1 cellular context compared by ENCODE assay signal in the genomic region with DNA sequence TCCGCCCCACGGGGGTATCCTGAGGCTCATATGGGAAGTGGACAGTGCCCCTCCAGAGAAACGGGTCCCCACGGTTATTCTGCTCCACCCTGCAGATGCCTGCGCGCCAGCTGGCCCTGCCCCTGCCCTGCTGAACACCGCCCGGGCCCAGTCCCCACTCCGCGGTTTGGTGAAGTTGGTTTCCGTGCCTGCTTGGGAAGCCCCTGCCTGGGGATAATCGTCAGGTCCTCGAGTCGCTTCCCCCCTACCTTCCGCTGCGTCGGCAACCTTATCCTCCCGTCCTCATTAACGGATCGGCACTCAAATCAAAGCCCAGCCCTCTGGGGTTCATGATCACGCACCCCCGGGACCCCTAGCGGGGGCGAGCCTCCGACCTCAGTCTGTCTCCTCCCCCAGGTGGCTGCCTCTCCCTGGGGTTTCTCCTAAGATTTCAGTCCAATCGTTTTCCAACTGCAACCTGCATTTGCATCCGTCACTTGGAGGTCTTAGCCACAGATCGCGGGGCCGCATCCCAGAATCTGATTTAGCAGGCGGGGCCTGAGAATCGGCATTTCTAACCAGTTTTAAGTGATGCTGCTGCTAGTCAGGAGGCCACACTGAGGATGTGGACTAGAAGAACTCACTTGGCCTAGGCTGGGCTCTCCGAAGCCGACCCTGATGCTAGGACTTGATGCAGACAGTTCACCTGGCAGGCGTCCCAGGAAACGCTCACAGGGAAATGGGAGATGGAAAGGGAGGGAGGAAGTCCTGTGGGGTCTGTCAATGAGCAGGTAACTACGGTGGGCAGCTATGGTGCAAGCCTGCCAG.
TF ChIP-seq lines count a peak whose summit lies in the region.

No MANE protein-coding gene starts in this region.

TF ChIP-seq in SK-N-SH treated with all-trans-retinoic acid at 6 μM for 48 hours, 23 proteins besides CTCF, POLR2A, EP300 and RAD21 (continued from another document):
- TF ChIP-seq, protein P1, sequence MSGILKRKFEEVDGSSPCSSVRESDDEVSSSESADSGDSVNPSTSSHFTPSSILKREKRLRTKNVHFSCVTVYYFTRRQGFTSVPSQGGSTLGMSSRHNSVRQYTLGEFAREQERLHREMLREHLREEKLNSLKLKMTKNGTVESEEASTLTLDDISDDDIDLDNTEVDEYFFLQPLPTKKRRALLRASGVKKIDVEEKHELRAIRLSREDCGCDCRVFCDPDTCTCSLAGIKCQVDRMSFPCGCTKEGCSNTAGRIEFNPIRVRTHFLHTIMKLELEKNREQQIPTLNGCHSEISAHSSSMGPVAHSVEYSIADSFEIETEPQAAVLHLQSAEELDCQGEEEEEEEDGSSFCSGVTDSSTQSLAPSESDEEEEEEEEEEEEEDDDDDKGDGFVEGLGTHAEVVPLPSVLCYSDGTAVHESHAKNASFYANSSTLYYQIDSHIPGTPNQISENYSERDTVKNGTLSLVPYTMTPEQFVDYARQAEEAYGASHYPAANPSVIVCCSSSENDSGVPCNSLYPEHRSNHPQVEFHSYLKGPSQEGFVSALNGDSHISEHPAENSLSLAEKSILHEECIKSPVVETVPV (CRISPR knock-in tag; IDR thresholded peaks at IDR 0.05), result no peak
- no peak for TF ChIP-seq SNAI2 (CRISPR knock-in tag; IDR thresholded peaks at IDR 0.05)
- TF ChIP-seq RARB (CRISPR knock-in tag; IDR thresholded peaks at IDR 0.05), result no peak
- TF ChIP-seq OSR1 (CRISPR knock-in tag; IDR thresholded peaks at IDR 0.05), result no peak
- TF ChIP-seq, protein P2, sequence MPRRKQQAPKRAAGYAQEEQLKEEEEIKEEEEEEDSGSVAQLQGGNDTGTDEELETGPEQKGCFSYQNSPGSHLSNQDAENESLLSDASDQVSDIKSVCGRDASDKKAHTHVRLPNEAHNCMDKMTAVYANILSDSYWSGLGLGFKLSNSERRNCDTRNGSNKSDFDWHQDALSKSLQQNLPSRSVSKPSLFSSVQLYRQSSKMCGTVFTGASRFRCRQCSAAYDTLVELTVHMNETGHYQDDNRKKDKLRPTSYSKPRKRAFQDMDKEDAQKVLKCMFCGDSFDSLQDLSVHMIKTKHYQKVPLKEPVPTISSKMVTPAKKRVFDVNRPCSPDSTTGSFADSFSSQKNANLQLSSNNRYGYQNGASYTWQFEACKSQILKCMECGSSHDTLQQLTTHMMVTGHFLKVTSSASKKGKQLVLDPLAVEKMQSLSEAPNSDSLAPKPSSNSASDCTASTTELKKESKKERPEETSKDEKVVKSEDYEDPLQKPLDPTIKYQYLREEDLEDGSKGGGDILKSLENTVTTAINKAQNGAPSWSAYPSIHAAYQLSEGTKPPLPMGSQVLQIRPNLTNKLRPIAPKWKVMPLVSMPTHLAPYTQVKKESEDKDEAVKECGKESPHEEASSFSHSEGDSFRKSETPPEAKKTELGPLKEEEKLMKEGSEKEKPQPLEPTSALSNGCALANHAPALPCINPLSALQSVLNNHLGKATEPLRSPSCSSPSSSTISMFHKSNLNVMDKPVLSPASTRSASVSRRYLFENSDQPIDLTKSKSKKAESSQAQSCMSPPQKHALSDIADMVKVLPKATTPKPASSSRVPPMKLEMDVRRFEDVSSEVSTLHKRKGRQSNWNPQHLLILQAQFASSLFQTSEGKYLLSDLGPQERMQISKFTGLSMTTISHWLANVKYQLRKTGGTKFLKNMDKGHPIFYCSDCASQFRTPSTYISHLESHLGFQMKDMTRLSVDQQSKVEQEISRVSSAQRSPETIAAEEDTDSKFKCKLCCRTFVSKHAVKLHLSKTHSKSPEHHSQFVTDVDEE (CRISPR knock-in tag; IDR thresholded peaks at IDR 0.05), result no peak
- TF ChIP-seq ISL1 (CRISPR knock-in tag; IDR thresholded peaks at IDR 0.05), result no peak
- no peak for TF ChIP-seq BACH2 (CRISPR knock-in tag; IDR thresholded peaks at IDR 0.05; ENCODE audit: borderline replicate concordance)
- no peak for TF ChIP-seq ZFP3 (CRISPR knock-in tag; IDR thresholded peaks at IDR 0.05)
- no peak for TF ChIP-seq GLIS3 (CRISPR knock-in tag; IDR thresholded peaks at IDR 0.05)
- no peak for TF ChIP-seq ESRRG (CRISPR knock-in tag; IDR thresholded peaks at IDR 0.05)
- no peak for TF ChIP-seq ZNF565 (CRISPR knock-in tag; conservative IDR thresholded peaks at IDR 0.05; ENCODE audit: low read depth)
- TF ChIP-seq, protein P3, sequence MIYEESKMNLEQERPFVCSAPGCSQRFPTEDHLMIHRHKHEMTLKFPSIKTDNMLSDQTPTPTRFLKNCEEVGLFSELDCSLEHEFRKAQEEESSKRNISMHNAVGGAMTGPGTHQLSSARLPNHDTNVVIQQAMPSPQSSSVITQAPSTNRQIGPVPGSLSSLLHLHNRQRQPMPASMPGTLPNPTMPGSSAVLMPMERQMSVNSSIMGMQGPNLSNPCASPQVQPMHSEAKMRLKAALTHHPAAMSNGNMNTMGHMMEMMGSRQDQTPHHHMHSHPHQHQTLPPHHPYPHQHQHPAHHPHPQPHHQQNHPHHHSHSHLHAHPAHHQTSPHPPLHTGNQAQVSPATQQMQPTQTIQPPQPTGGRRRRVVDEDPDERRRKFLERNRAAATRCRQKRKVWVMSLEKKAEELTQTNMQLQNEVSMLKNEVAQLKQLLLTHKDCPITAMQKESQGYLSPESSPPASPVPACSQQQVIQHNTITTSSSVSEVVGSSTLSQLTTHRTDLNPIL (CRISPR knock-in tag; IDR thresholded peaks at IDR 0.05; ENCODE audit: low read depth), result no peak
- TF ChIP-seq ZNF70 (CRISPR knock-in tag; IDR thresholded peaks at IDR 0.05), result no peak
